Comparison of ENCODE assay signal across 26 cellular contexts in genomic region chr7:81218480-81219106, GRCh38.
DNase-seq lines count a peak whose midpoint lies in the region; ATAC-seq, FAIRE-seq and TF ChIP-seq lines count a peak whose summit lies in the region.
"Had no signal": no experiment of that assay in that cellular context is flagged by ENCODE, and none has a peak within 500 bp of the region (broad histone marks: within the 10 kb centered on the region; RNA-seq: fewer than 3 reads in every experiment).

No MANE protein-coding gene starts in this region.

- DNase-seq in K562 (ENCODE audit: extremely low read depth in 1 of 4, low spot score in 3 of 4) (no peak), Right ventricle myocardium inferior (ENCODE audit: missing footprints) (no peak), left ventricle myocardium inferior (no peak)
- DNase-seq: 8988T; ACHN; AML-193; BE2C; CD4-positive, alpha-beta T cell; CD8-positive, alpha-beta memory T cell; DMS 273 treated with DMSO at 0.1 percent for 48 hours; DMS79; EL; GF-D8; GM23248; H9; HFFc6 had no signal

- ATAC-seq in K562: no peak
- ATAC-seq in Right ventricle myocardium inferior: no peak
- ATAC-seq in GM18498 (IDR thresholded peaks at IDR 0.05; ENCODE audit: unreplicated experiment): no peak
- ATAC-seq: A549, HCT116 had no signal

- H3K27me3 ChIP-seq in K562 (ENCODE audit: control insufficient read depth in 2 of 2, insufficient read depth in 2 of 2, low read length in 2 of 2) (no peaks in the 10 kb centered on the region), left ventricle myocardium inferior (ENCODE audit: low read depth) (no peaks in the 10 kb centered on the region)
- H3K27me3 ChIP-seq: BE2C; BLaER1 treated with 17β-estradiol and CSF1 and Interleukin-3, amounts not matched to agents 10 nM and 100 nM had no signal

- no peak for TF ChIP-seq EP300 in K562 (IDR thresholded peaks at IDR 0.05; ENCODE audit: low read length)

- H3K4me3 ChIP-seq in HEK293 (ENCODE audit: low read depth, low read length) (no peak overlapping the region), K562 (no peak overlapping the region), left ventricle myocardium inferior (no peak overlapping the region)
- H3K4me3 ChIP-seq: A549; BLaER1 treated with 17β-estradiol and CSF1 and Interleukin-3, amounts not matched to agents 10 nM and 100 nM; GM23248 had no signal

- peak; percentile 6 for FAIRE-seq in G401.6 (lab: Jason Lieb, UNC)
- no peak for FAIRE-seq in K562 (lab: Jason Lieb, UNC)
- FAIRE-seq: A549, D721Med, GM12892, GM19239, H1 had no signal

- H3K9me3 ChIP-seq in HEK293 (ENCODE audit: control insufficient read depth, insufficient read depth, low read depth, low read length) (no peaks in the 10 kb centered on the region), K562 (replicated peaks; ENCODE audit: control insufficient read depth, insufficient read depth, low read depth, low read length) (no peaks in the 10 kb centered on the region; the same call in 1 of the 2 replicates), left ventricle myocardium inferior (replicated peaks) (peaks cover 7% of the 10 kb centered on the region)
- H3K9me3 ChIP-seq: BE2C had no signal

- H4K20me1 ChIP-seq in K562 (replicated peaks; ENCODE audit: control insufficient read depth, insufficient read depth, low read length): no peaks in the 10 kb centered on the region
- H4K20me1 ChIP-seq: BLaER1 treated with 17β-estradiol and CSF1 and Interleukin-3, amounts not matched to agents 10 nM and 100 nM had no signal

- in situ Hi-C loops in K562 (cut with MboI): no loop called here

- 14% methylated on average over 2 of the region's 2 CpGs for WGBS in K562 (ENCODE audit: insufficient coverage, low coverage, missing lambda C conversion rate)

- no peaks in the 10 kb centered on the region for H3K79me2 ChIP-seq in K562 (ENCODE audit: control insufficient read depth, insufficient read depth, low read length)

- no peak overlapping the region for H3K9ac ChIP-seq in K562 (ENCODE audit: insufficient read depth in 1 of 2, low read depth in 2 of 2, low read length in 2 of 2)
- H3K9ac ChIP-seq: BLaER1 treated with 17β-estradiol and CSF1 and Interleukin-3, amounts not matched to agents 10 nM and 100 nM; GM23248 had no signal

- CTCF ChIA-PET in HEK293 (lab: Yijun Ruan, JAX): no interaction called here
- CTCF ChIA-PET in K562 (lab: Yijun Ruan, JAX; ENCODE audit: low intra/inter-chr PET ratio): no interaction called here

- no peaks in the 10 kb centered on the region for H3K4me1 ChIP-seq in HEK293 (ENCODE audit: control insufficient read depth, insufficient read depth, low read length)
- no peaks in the 10 kb centered on the region for H3K4me1 ChIP-seq in K562 (replicated peaks in 1 of 2; ENCODE audit: control insufficient read depth in 2 of 2, insufficient read depth in 2 of 2, low read length in 2 of 2)
- H3K4me1 ChIP-seq in left ventricle myocardium inferior: no peaks in the 10 kb centered on the region
- H3K4me1 ChIP-seq: A549; BE2C; BLaER1 treated with 17β-estradiol and CSF1 and Interleukin-3, amounts not matched to agents 10 nM and 100 nM had no signal

- no peak for TF ChIP-seq POLR2A in K562 (conservative IDR thresholded peaks at IDR 0.05)

- H3K9me1 ChIP-seq in K562 (ENCODE audit: control insufficient read depth, insufficient read depth, low read length): no peaks in the 10 kb centered on the region

- BruUV-seq in K562 (replicated peaks; lab: Mats Ljungman, UMichigan): no TSS peak

- TF ChIP-seq RAD21 in K562 (CRISPR knock-in tag; conservative IDR thresholded peaks at IDR 0.05 in 1 of 2, IDR thresholded peaks at IDR 0.05 in 1 of 2): no peak

- POLR2A ChIA-PET in HEK293 (lab: Yijun Ruan, JAX): no interaction called here
- POLR2A ChIA-PET in K562 (lab: Yijun Ruan, JAX): no interaction called here

- H2AFZ ChIP-seq in K562 (ENCODE audit: low read depth, low read length): no peak overlapping the region
- H2AFZ ChIP-seq: GM23248 had no signal

- intact Hi-C loops in K562 (cut with micrococcal nuclease) (no loop called here), Right ventricle myocardium inferior (cut with DNase I) (no loop called here), left ventricle myocardium inferior (cut with micrococcal nuclease) (no loop called here)

- TF ChIP-seq CTCF in HEK293 (tag by site-specific recombination; IDR thresholded peaks at IDR 0.05) (no peak), K562 (IDR thresholded peaks at IDR 0.05 in 2 of 3, conservative IDR thresholded peaks at IDR 0.05 in 1 of 3; ENCODE audit: insufficient read depth in 2 of 3, low read depth in 1 of 3, low read length in 3 of 3) (no peak), left ventricle myocardium inferior (IDR thresholded peaks at IDR 0.05; ENCODE audit: borderline replicate concordance) (no peak)

- H3K27ac ChIP-seq in HEK293 (ENCODE audit: extremely low read depth, low read depth, low read length): no peak overlapping the region
- no peak overlapping the region for H3K27ac ChIP-seq in K562 (ENCODE audit: extremely low read depth, low read depth, low read length)
- H3K27ac ChIP-seq in left ventricle myocardium inferior (replicated peaks): no peak overlapping the region
- H3K27ac ChIP-seq: A549; BLaER1 treated with 17β-estradiol and CSF1 and Interleukin-3, amounts not matched to agents 10 nM and 100 nM; GM23248 had no signal

- H3K36me3 ChIP-seq in HEK293 (ENCODE audit: control insufficient read depth in 2 of 2, insufficient read depth in 1 of 2, low read length in 2 of 2) (no peaks in the 10 kb centered on the region), K562 (ENCODE audit: control insufficient read depth, insufficient read depth, low read length) (no peaks in the 10 kb centered on the region), left ventricle myocardium inferior (no peaks in the 10 kb centered on the region)
- H3K36me3 ChIP-seq: BE2C; BLaER1 treated with 17β-estradiol and CSF1 and Interleukin-3, amounts not matched to agents 10 nM and 100 nM had no signal

- no peak overlapping the region for H3K4me2 ChIP-seq in K562 (ENCODE audit: insufficient read depth, low read length)
- H3K4me2 ChIP-seq: A549; BLaER1 treated with 17β-estradiol and CSF1 and Interleukin-3, amounts not matched to agents 10 nM and 100 nM had no signal

TF ChIP-seq in HEK293, 187 proteins besides CTCF, POLR2A, EP300 and RAD21:
- TF ChIP-seq, protein P1, sequence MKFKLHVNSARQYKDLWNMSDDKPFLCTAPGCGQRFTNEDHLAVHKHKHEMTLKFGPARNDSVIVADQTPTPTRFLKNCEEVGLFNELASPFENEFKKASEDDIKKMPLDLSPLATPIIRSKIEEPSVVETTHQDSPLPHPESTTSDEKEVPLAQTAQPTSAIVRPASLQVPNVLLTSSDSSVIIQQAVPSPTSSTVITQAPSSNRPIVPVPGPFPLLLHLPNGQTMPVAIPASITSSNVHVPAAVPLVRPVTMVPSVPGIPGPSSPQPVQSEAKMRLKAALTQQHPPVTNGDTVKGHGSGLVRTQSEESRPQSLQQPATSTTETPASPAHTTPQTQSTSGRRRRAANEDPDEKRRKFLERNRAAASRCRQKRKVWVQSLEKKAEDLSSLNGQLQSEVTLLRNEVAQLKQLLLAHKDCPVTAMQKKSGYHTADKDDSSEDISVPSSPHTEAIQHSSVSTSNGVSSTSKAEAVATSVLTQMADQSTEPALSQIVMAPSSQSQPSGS (tag by site-specific recombination; IDR thresholded peaks at IDR 0.05; ENCODE audit: low read depth): peak; percentile 72
- TF ChIP-seq, protein P2, sequence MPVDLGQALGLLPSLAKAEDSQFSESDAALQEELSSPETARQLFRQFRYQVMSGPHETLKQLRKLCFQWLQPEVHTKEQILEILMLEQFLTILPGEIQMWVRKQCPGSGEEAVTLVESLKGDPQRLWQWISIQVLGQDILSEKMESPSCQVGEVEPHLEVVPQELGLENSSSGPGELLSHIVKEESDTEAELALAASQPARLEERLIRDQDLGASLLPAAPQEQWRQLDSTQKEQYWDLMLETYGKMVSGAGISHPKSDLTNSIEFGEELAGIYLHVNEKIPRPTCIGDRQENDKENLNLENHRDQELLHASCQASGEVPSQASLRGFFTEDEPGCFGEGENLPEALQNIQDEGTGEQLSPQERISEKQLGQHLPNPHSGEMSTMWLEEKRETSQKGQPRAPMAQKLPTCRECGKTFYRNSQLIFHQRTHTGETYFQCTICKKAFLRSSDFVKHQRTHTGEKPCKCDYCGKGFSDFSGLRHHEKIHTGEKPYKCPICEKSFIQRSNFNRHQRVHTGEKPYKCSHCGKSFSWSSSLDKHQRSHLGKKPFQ (tag by site-specific recombination; IDR thresholded peaks at IDR 0.05): no peak

TF ChIP-seq in K562, 482 proteins besides CTCF, POLR2A, EP300 and RAD21:
- TF ChIP-seq ZNF583 (CRISPR knock-in tag; IDR thresholded peaks at IDR 0.05) (no peak), ATF3 (IDR thresholded peaks at IDR 0.05) (peak; percentile 45; the same call in 1 of the 2 replicates), ATF3 (CRISPR knock-in tag; conservative IDR thresholded peaks at IDR 0.05) (no peak)
TF ChIP-seq in K562: peak in this region for 1.
